Comparison of ENCODE assay signal across 19 cellular contexts in genomic region chr20:32526125-32526524, GRCh38. TPM values are rescaled to one million over a fixed set of nuclear protein-coding genes. Genes with fewer than 3 reads are reported as not detected.
DNase-seq lines count a peak whose midpoint lies in the region; ATAC-seq and TF ChIP-seq lines count a peak whose summit lies in the region.
"Had no signal": no experiment of that assay in that cellular context is flagged by ENCODE, and none has a peak within 500 bp of the region (broad histone marks: within the 10 kb centered on the region; RNA-seq: fewer than 3 reads in every experiment).

No MANE protein-coding gene starts in this region.

- peaks cover 27% of the 10 kb centered on the region for H3K36me3 Mint-ChIP-seq in CD8-positive, alpha-beta T cell
- peaks cover 22% of the 10 kb centered on the region for H3K36me3 Mint-ChIP-seq in activated CD8-positive, alpha-beta T cell treated with anti-CD3 and anti-CD28 coated beads, Interleukin-2, amount 10 ng/mL, durations not matched to agents 7 days and 5 days (ENCODE audit: low read depth)
- peaks cover 5% of the 10 kb centered on the region for H3K36me3 Mint-ChIP-seq in memory B cell

- CTCF ChIA-PET in CD8-positive, alpha-beta T cell (lab: Charles Lee), result interaction anchor here (0.6 to 17.1 kb wide), 6 partner anchors 12 to 251 kb away, joined by 3 to 337 read pairs (median 33); no protein-coding TSS in a partner anchor
- CTCF ChIA-PET in activated CD8-positive, alpha-beta T cell treated with anti-CD3 and anti-CD28 coated beads, Interleukin-2, amount 10 ng/mL, durations not matched to agents 7 days and 5 days (lab: Charles Lee), result interaction anchor here (1.4 to 12.2 kb wide), 3 partner anchors 11 to 147 kb away, joined by 5 to 285 read pairs (median 241); partner anchors contain the start of gene C20orf203

- peaks cover 81 to 100% (median 89%) of the 10 kb centered on the region in 10 experiments for H3K4me1 ChIP-seq in BLaER1 treated with 17β-estradiol and CSF1 and Interleukin-3, amounts not matched to agents 10 nM and 100 nM
- peaks cover 87% of the 10 kb centered on the region for H3K4me1 ChIP-seq in CD8-positive, alpha-beta T cell (ENCODE audit: insufficient read depth, low read length)
- H3K4me1 ChIP-seq: breast epithelium had no signal

- H3K27ac ChIP-seq in BLaER1 treated with 17β-estradiol and CSF1 and Interleukin-3, amounts not matched to agents 10 nM and 100 nM, result peak overlapping the region in 1 of 11 experiments; percentile 28; a peak in 3 of 22 replicates
- no peak overlapping the region for H3K27ac ChIP-seq in CD8-positive, alpha-beta T cell (ENCODE audit: low read depth, low read length)
- H3K27ac ChIP-seq: breast epithelium, testis had no signal

- peaks cover 0 to 2% (median 0%) of the 10 kb centered on the region in 11 experiments; a peak in 2 of 22 replicates for H3K36me3 ChIP-seq in BLaER1 treated with 17β-estradiol and CSF1 and Interleukin-3, amounts not matched to agents 10 nM and 100 nM
- no peaks in the 10 kb centered on the region for H3K36me3 ChIP-seq in CD8-positive, alpha-beta T cell (ENCODE audit: insufficient read depth, low read length)
- H3K36me3 ChIP-seq: breast epithelium had no signal

- POLR2A ChIA-PET in CD8-positive, alpha-beta T cell (lab: Charles Lee), result interaction anchor here (0.6 to 11.9 kb wide), 2 partner anchors 11 to 45 kb away, joined by 6 to 187 read pairs; no protein-coding TSS in a partner anchor
- POLR2A ChIA-PET in activated CD8-positive, alpha-beta T cell treated with anti-CD3 and anti-CD28 coated beads, Interleukin-2, amount 10 ng/mL, durations not matched to agents 7 days and 5 days (lab: Charles Lee), result interaction anchor here (0.6 to 8.3 kb wide), 4 partner anchors 11 to 60 kb away, joined by 3 to 145 read pairs (median 3); no protein-coding TSS in a partner anchor

- no peak for ATAC-seq in CD8-positive, alpha-beta T cell
- ATAC-seq in activated CD8-positive, alpha-beta T cell treated with anti-CD3 and anti-CD28 coated beads, Interleukin-2, amount 10 ng/mL, durations not matched to agents 7 days and 5 days, result no peak
- ATAC-seq in memory B cell (ENCODE audit: low read depth) (no peak), HG03097 (IDR thresholded peaks at IDR 0.05; ENCODE audit: low FRiP score, unreplicated experiment) (no peak)
- ATAC-seq: mucosa of descending colon, sciatic nerve had no signal

- no peak for DNase-seq in CD8-positive, alpha-beta T cell
- no peak for DNase-seq in activated CD8-positive, alpha-beta T cell treated with anti-CD3 and anti-CD28 coated beads, Interleukin-2, amount 10 ng/mL, durations not matched to agents 7 days and 5 days
- DNase-seq in memory B cell (ENCODE audit: low spot score in 2 of 2), result no peak
- no peak for DNase-seq in islet precursor cell
- DNase-seq in NCI-H69 (lab: John Stamatoyannopoulos, UW), result no peak
- DNase-seq: activated CD4-positive, alpha-beta T cell treated with anti-CD3 and anti-CD28 coated beads, Interleukin-2, amount 50 U/mL, for 48 hours; activated gamma-delta T cell treated with Interleukin-2 at 50 U/mL for 16 hours; DMS79; effector CD8-positive, alpha-beta T cell; NCI-H1694 treated with DMSO at 0.1 percent for 48 hours; NCI-H446; Right ventricle myocardium superior; stimulated activated CD4-positive, alpha-beta T cell treated with anti-CD3 and anti-CD28 coated beads, Interleukin-1b, Interleukin-23, amount 100 ng/mL, for 48 hours; testis had no signal

- no peaks in the 10 kb centered on the region for H3K9me3 Mint-ChIP-seq in CD8-positive, alpha-beta T cell
- no peaks in the 10 kb centered on the region for H3K9me3 Mint-ChIP-seq in activated CD8-positive, alpha-beta T cell treated with anti-CD3 and anti-CD28 coated beads, Interleukin-2, amount 10 ng/mL, durations not matched to agents 7 days and 5 days (ENCODE audit: insufficient read depth)
- no peaks in the 10 kb centered on the region for H3K9me3 Mint-ChIP-seq in memory B cell

- peak overlapping the region; percentile 53 for H3K4me3 Mint-ChIP-seq in CD8-positive, alpha-beta T cell
- H3K4me3 Mint-ChIP-seq in activated CD8-positive, alpha-beta T cell treated with anti-CD3 and anti-CD28 coated beads, Interleukin-2, amount 10 ng/mL, durations not matched to agents 7 days and 5 days, result no peak overlapping the region
- no peak overlapping the region for H3K4me3 Mint-ChIP-seq in memory B cell

- 0 out of 22 replicates have a peak, but pooled peaks cover 0 to 4% (median 0%) of the 10 kb centered on the region in 11 experiments for H3K27me3 ChIP-seq in BLaER1 treated with 17β-estradiol and CSF1 and Interleukin-3, amounts not matched to agents 10 nM and 100 nM
- H3K27me3 ChIP-seq in CD8-positive, alpha-beta T cell (ENCODE audit: insufficient read depth, low read length), result no peaks in the 10 kb centered on the region
- H3K27me3 ChIP-seq: breast epithelium, testis had no signal

- peak overlapping the region; percentile 80 to 95 (median 90) for H3K4me2 ChIP-seq in BLaER1 treated with 17β-estradiol and CSF1 and Interleukin-3, amounts not matched to agents 10 nM and 100 nM

- peaks cover 92% of the 10 kb centered on the region for H3K4me1 Mint-ChIP-seq in CD8-positive, alpha-beta T cell (ENCODE audit: low read depth)
- H3K4me1 Mint-ChIP-seq in activated CD8-positive, alpha-beta T cell treated with anti-CD3 and anti-CD28 coated beads, Interleukin-2, amount 10 ng/mL, durations not matched to agents 7 days and 5 days (ENCODE audit: low read depth), result peaks cover 90% of the 10 kb centered on the region
- H3K4me1 Mint-ChIP-seq in memory B cell, result peaks cover 45% of the 10 kb centered on the region

- peak overlapping the region; percentile 94 for H3K27ac Mint-ChIP-seq in CD8-positive, alpha-beta T cell
- H3K27ac Mint-ChIP-seq in activated CD8-positive, alpha-beta T cell treated with anti-CD3 and anti-CD28 coated beads, Interleukin-2, amount 10 ng/mL, durations not matched to agents 7 days and 5 days, result peak overlapping the region; percentile 86
- H3K27ac Mint-ChIP-seq in memory B cell, result peak overlapping the region; percentile 73

- no peak overlapping the region for H3K4me3 ChIP-seq in BLaER1 treated with 17β-estradiol and CSF1 and Interleukin-3, amounts not matched to agents 10 nM and 100 nM
- no peak overlapping the region for H3K4me3 ChIP-seq in CD8-positive, alpha-beta T cell (ENCODE audit: low read depth, low read length)
- H3K4me3 ChIP-seq: breast epithelium, mucosa of descending colon, testis had no signal

- no peaks in the 10 kb centered on the region for H3K9me3 ChIP-seq in BLaER1 treated with 17β-estradiol and CSF1 and Interleukin-3, amounts not matched to agents 10 nM and 100 nM (replicated peaks in 1 of 11)
- no peaks in the 10 kb centered on the region for H3K9me3 ChIP-seq in CD8-positive, alpha-beta T cell (ENCODE audit: low read length)
- H3K9me3 ChIP-seq: breast epithelium, mucosa of descending colon, testis had no signal

- H3K27me3 Mint-ChIP-seq in CD8-positive, alpha-beta T cell (ENCODE audit: low read depth), result no peaks in the 10 kb centered on the region
- no peaks in the 10 kb centered on the region for H3K27me3 Mint-ChIP-seq in activated CD8-positive, alpha-beta T cell treated with anti-CD3 and anti-CD28 coated beads, Interleukin-2, amount 10 ng/mL, durations not matched to agents 7 days and 5 days (ENCODE audit: low read depth)
- no peaks in the 10 kb centered on the region for H3K27me3 Mint-ChIP-seq in memory B cell

- TF ChIP-seq CTCF in CD8-positive, alpha-beta T cell (IDR thresholded peaks at IDR 0.05), result no peak

- H4K20me1 ChIP-seq in BLaER1 treated with 17β-estradiol and CSF1 and Interleukin-3, amounts not matched to agents 10 nM and 100 nM, result peaks cover 3 to 72% (median 21%) of the 10 kb centered on the region in 11 experiments; a peak in 17 of 22 replicates

- H3K9ac ChIP-seq in BLaER1 treated with 17β-estradiol and CSF1 and Interleukin-3, amounts not matched to agents 10 nM and 100 nM, result no peak overlapping the region; a peak in 1 of 22 replicates

- intact Hi-C loops in CD8-positive, alpha-beta T cell (cut with DNase I, micrococcal nuclease), result loop anchor here in 1 of 2 experiments (10.0 kb wide), 1 partner anchor 249 kb away; no protein-coding TSS in a partner anchor

RNA-seq across cellular contexts. Expression of gene NOL4L, which starts 59.0 kb away (rescaled TPM):
- total RNA-seq in CD8-positive, alpha-beta T cell, result 10 to 100 TPM; 39.1 to 39.7 TPM
- 10 to 100 TPM; 22.2 to 24.5 TPM for total RNA-seq in activated CD8-positive, alpha-beta T cell treated with anti-CD3 and anti-CD28 coated beads, Interleukin-2, amount 10 ng/mL, durations not matched to agents 7 days and 5 days
